Comparison of ENCODE assay signal across 31 cellular contexts in genomic region chr11:23353611-23354010, GRCh38.
"Had no signal": no experiment of that assay in that cellular context is flagged by ENCODE, and none has a peak within 500 bp of the region (broad histone marks: within the 10 kb centered on the region; RNA-seq: fewer than 3 reads in every experiment).

No MANE protein-coding gene starts in this region.

- H3K27ac ChIP-seq: ascending aorta, cardiac muscle cell, VCaP had no signal

- DNase-seq: activated B cell treated with CpG ODN at 0.5 μM for 24 hours; activated CD4-positive, alpha-beta memory T cell treated with anti-CD3 and anti-CD28 coated beads for 36 hours; activated CD4-positive, alpha-beta T cell treated with anti-CD3 and anti-CD28 coated beads for 4 hours; activated CD4-positive, alpha-beta T cell treated with anti-CD3 and anti-CD28 coated beads, Interleukin-2, amount 10 ng/mL, durations not matched to agents 24 days and 14 days; activated CD4-positive, alpha-beta T cell treated with anti-CD3 and anti-CD28 coated beads, Interleukin-2, amount 50 U/mL, for 1 hour; activated CD4-positive, alpha-beta T cell treated with anti-CD3 and anti-CD28 coated beads, Interleukin-2, amount 50 U/mL, for 4 hours; activated CD4-positive, CD25-positive, alpha-beta regulatory T cell treated with anti-CD3 and anti-CD28 coated beads, Interleukin-2, amount 50 U/mL, for 72 hours; activated CD8-positive, alpha-beta memory T cell treated with anti-CD3 and anti-CD28 coated beads, Interleukin-2, amount 50 U/mL, for 4 hours; activated CD8-positive, alpha-beta T cell treated with anti-CD3 and anti-CD28 coated beads for 36 hours; activated effector memory CD4-positive, alpha-beta T cell treated with anti-CD3 and anti-CD28 coated beads, Interleukin-2, amount 50 U/mL, for 16 hours; activated gamma-delta T cell treated with Interleukin-2 at 50 U/mL for 16 hours; activated naive CD4-positive, alpha-beta T cell; activated naive CD4-positive, alpha-beta T cell treated with anti-CD3 and anti-CD28 coated beads for 36 hours; activated naive CD4-positive, alpha-beta T cell treated with anti-CD3 and anti-CD28 coated beads, Interleukin-2, amount 50 U/mL, for 16 hours; activated naive CD8-positive, alpha-beta T cell treated with anti-CD3 and anti-CD28 coated beads for 36 hours; activated T-cell treated with anti-CD3 and anti-CD28 coated beads for 4 hours; activated T-cell treated with anti-CD3 and anti-CD28 coated beads, Interleukin-2, amount 50 U/mL, for 1 hour; activated T-cell treated with anti-CD3 and anti-CD28 coated beads, Interleukin-2, amount 50 U/mL, for 4 hours; activated T-cell treated with anti-CD3 and anti-CD28 coated beads, Interleukin-2, amount 50 U/mL, for 72 hours; amygdala; anterior cingulate cortex; caudate nucleus; cerebellar nuclear complex; T-helper 1 cell; T-helper 2 cell; T-helper 9 cell had no signal

- H3K27me3 ChIP-seq: ascending aorta, cardiac muscle cell had no signal

- H3K9me3 ChIP-seq: ascending aorta had no signal

- H3K4me3 ChIP-seq: ascending aorta, cardiac muscle cell had no signal

- H3K4me1 ChIP-seq: ascending aorta had no signal

- H3K36me3 ChIP-seq: ascending aorta, cardiac muscle cell had no signal

- ATAC-seq: activated CD8-positive, alpha-beta T cell treated with anti-CD3 and anti-CD28 coated beads for 36 hours; activated naive CD4-positive, alpha-beta T cell treated with anti-CD3 and anti-CD28 coated beads, Interleukin-2, amount 50 U/mL, for 72 hours; activated T-cell treated with anti-CD3 and anti-CD28 coated beads, Interleukin-2, amount 50 U/mL, for 4 hours; activated T-cell treated with anti-CD3 and anti-CD28 coated beads, Interleukin-2, amount 50 U/mL, for 72 hours; activated T-helper 17 cell treated with anti-CD3 and anti-CD28 coated beads, Interleukin-2, amount 50 U/mL, for 72 hours had no signal
